In the genomic region with DNA sequence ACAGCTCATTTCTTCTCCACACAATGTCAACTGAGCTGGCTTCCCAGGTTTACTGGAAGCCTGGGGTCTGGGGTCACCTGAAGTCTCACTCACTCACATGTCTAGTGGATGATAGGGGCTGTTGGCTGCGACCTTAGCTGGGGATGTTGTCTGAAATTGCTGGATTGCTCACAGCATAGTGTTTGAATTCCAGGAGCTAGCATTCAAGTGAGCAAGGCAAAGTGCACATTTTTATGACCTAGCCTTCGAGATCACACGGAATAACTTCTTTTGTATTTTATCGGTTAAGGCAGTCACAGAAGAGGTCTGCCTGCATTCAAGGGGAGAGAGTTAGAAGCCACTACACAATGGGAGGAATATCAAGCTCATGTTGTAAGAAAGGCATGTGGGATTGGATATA, we compare ENCODE assay signal across 1 cellular context.
TF ChIP-seq lines count a peak whose summit lies in the region.

No MANE protein-coding gene starts in this region.

TF ChIP-seq in K562, 482 proteins besides CTCF, POLR2A, EP300 and RAD21 (continued from another document):
- TF ChIP-seq, protein P1, sequence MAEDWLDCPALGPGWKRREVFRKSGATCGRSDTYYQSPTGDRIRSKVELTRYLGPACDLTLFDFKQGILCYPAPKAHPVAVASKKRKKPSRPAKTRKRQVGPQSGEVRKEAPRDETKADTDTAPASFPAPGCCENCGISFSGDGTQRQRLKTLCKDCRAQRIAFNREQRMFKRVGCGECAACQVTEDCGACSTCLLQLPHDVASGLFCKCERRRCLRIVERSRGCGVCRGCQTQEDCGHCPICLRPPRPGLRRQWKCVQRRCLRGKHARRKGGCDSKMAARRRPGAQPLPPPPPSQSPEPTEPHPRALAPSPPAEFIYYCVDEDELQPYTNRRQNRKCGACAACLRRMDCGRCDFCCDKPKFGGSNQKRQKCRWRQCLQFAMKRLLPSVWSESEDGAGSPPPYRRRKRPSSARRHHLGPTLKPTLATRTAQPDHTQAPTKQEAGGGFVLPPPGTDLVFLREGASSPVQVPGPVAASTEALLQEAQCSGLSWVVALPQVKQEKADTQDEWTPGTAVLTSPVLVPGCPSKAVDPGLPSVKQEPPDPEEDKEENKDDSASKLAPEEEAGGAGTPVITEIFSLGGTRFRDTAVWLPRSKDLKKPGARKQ (CRISPR knock-in tag; IDR thresholded peaks at IDR 0.05), result no peak
- TF ChIP-seq, protein P2, sequence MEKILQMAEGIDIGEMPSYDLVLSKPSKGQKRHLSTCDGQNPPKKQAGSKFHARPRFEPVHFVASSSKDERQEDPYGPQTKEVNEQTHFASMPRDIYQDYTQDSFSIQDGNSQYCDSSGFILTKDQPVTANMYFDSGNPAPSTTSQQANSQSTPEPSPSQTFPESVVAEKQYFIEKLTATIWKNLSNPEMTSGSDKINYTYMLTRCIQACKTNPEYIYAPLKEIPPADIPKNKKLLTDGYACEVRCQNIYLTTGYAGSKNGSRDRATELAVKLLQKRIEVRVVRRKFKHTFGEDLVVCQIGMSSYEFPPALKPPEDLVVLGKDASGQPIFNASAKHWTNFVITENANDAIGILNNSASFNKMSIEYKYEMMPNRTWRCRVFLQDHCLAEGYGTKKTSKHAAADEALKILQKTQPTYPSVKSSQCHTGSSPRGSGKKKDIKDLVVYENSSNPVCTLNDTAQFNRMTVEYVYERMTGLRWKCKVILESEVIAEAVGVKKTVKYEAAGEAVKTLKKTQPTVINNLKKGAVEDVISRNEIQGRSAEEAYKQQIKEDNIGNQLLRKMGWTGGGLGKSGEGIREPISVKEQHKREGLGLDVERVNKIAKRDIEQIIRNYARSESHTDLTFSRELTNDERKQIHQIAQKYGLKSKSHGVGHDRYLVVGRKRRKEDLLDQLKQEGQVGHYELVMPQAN (IDR thresholded peaks at IDR 0.05; ENCODE audit: borderline replicate concordance), result no peak
- TF ChIP-seq KDM4B (IDR thresholded peaks at IDR 0.05; ENCODE audit: borderline replicate concordance in 2 of 2, low read depth in 1 of 2) (no peak), ATF1 (CRISPR knock-in tag; IDR thresholded peaks at IDR 0.05) (no peak), ATF1 (tag; IDR thresholded peaks at IDR 0.05) (no peak), IFI16 (CRISPR knock-in tag; IDR thresholded peaks at IDR 0.05) (no peak), ZNF197 (CRISPR knock-in tag; IDR thresholded peaks at IDR 0.05; ENCODE audit: low read depth) (no peak), JUNB (CRISPR knock-in tag; conservative IDR thresholded peaks at IDR 0.05) (no peak), ZNF134 (CRISPR knock-in tag; conservative IDR thresholded peaks at IDR 0.05) (no peak), FOXM1 (IDR thresholded peaks at IDR 0.05; ENCODE audit: low read depth) (no peak), FOXM1 (CRISPR knock-in tag; IDR thresholded peaks at IDR 0.05; ENCODE audit: low read depth) (no peak), SIN3A (IDR thresholded peaks at IDR 0.05; ENCODE audit: borderline replicate concordance in 2 of 2, control insufficient read depth in 1 of 2, low read depth in 2 of 2, low read length in 2 of 2) (no peak), TAF15 (IDR thresholded peaks at IDR 0.05; ENCODE audit: low read depth, low read length) (no peak), ZNF79 (CRISPR knock-in tag; IDR thresholded peaks at IDR 0.05; ENCODE audit: low read depth) (no peak), ZNF75A (CRISPR knock-in tag; IDR thresholded peaks at IDR 0.05) (no peak), ZNF583 (CRISPR knock-in tag; IDR thresholded peaks at IDR 0.05) (no peak)
- TF ChIP-seq, protein P3, sequence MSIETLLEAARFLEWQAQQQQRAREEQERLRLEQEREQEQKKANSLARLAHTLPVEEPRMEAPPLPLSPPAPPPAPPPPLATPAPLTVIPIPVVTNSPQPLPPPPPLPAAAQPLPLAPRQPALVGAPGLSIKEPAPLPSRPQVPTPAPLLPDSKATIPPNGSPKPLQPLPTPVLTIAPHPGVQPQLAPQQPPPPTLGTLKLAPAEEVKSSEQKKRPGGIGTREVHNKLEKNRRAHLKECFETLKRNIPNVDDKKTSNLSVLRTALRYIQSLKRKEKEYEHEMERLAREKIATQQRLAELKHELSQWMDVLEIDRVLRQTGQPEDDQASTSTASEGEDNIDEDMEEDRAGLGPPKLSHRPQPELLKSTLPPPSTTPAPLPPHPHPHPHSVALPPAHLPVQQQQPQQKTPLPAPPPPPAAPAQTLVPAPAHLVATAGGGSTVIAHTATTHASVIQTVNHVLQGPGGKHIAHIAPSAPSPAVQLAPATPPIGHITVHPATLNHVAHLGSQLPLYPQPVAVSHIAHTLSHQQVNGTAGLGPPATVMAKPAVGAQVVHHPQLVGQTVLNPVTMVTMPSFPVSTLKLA (conservative IDR thresholded peaks at IDR 0.05), result no peak
- TF ChIP-seq, protein P4, sequence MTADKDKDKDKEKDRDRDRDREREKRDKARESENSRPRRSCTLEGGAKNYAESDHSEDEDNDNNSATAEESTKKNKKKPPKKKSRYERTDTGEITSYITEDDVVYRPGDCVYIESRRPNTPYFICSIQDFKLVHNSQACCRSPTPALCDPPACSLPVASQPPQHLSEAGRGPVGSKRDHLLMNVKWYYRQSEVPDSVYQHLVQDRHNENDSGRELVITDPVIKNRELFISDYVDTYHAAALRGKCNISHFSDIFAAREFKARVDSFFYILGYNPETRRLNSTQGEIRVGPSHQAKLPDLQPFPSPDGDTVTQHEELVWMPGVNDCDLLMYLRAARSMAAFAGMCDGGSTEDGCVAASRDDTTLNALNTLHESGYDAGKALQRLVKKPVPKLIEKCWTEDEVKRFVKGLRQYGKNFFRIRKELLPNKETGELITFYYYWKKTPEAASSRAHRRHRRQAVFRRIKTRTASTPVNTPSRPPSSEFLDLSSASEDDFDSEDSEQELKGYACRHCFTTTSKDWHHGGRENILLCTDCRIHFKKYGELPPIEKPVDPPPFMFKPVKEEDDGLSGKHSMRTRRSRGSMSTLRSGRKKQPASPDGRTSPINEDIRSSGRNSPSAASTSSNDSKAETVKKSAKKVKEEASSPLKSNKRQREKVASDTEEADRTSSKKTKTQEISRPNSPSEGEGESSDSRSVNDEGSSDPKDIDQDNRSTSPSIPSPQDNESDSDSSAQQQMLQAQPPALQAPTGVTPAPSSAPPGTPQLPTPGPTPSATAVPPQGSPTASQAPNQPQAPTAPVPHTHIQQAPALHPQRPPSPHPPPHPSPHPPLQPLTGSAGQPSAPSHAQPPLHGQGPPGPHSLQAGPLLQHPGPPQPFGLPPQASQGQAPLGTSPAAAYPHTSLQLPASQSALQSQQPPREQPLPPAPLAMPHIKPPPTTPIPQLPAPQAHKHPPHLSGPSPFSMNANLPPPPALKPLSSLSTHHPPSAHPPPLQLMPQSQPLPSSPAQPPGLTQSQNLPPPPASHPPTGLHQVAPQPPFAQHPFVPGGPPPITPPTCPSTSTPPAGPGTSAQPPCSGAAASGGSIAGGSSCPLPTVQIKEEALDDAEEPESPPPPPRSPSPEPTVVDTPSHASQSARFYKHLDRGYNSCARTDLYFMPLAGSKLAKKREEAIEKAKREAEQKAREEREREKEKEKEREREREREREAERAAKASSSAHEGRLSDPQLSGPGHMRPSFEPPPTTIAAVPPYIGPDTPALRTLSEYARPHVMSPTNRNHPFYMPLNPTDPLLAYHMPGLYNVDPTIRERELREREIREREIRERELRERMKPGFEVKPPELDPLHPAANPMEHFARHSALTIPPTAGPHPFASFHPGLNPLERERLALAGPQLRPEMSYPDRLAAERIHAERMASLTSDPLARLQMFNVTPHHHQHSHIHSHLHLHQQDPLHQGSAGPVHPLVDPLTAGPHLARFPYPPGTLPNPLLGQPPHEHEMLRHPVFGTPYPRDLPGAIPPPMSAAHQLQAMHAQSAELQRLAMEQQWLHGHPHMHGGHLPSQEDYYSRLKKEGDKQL (CRISPR knock-in tag; IDR thresholded peaks at IDR 0.05; ENCODE audit: borderline replicate concordance), result no peak
- TF ChIP-seq, protein P5, sequence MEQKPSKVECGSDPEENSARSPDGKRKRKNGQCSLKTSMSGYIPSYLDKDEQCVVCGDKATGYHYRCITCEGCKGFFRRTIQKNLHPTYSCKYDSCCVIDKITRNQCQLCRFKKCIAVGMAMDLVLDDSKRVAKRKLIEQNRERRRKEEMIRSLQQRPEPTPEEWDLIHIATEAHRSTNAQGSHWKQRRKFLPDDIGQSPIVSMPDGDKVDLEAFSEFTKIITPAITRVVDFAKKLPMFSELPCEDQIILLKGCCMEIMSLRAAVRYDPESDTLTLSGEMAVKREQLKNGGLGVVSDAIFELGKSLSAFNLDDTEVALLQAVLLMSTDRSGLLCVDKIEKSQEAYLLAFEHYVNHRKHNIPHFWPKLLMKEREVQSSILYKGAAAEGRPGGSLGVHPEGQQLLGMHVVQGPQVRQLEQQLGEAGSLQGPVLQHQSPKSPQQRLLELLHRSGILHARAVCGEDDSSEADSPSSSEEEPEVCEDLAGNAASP (IDR thresholded peaks at IDR 0.05), result no peak
